In the genomic region with DNA sequence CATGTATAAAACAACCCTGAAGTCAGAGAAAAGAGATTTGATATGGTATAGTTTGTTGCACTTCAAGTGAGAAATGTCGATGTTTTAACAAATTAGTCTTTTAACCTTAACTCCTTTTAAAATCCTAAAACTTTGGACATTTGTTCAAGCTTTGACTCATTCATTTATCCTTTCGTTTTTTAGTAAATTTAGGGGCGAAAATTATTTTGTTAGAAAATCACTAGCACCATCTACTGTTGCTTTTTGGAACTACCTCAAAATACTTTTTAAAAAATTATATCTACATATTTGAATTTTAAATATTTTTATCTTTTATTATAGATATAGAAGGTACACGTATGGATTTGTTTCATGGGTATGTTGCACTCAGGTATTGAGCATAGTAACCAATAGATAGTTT, we compare ENCODE assay signal across 12 cellular contexts.
A peak's percentile ranks its signal among the peaks of the same experiment; 100 is the strongest.
DNase-seq lines count a peak whose midpoint lies in the region; ATAC-seq, FAIRE-seq and TF ChIP-seq lines count a peak whose summit lies in the region.
"Had no signal": no experiment of that assay in that cellular context is flagged by ENCODE, and none has a peak within 500 bp of the region (broad histone marks: within the 10 kb centered on the region; RNA-seq: fewer than 3 reads in every experiment).

No MANE protein-coding gene starts in this region.

- BruUV-seq in HepG2 (replicated peaks; lab: Mats Ljungman, UMichigan), result no TSS peak

- no peaks in the 10 kb centered on the region for H3K36me3 ChIP-seq in HepG2 (replicated peaks in 1 of 2; ENCODE audit: control insufficient read depth in 1 of 2, insufficient read depth in 2 of 2, low read length in 2 of 2)

- H2AFZ ChIP-seq in HepG2 (ENCODE audit: low read length), result no peak overlapping the region

- H3K27me3 ChIP-seq in AG04450 (ENCODE audit: control insufficient read depth, insufficient read depth, low read length) (no peaks in the 10 kb centered on the region), HepG2 (ENCODE audit: control insufficient read depth in 1 of 2, insufficient read depth in 2 of 2, low read length in 2 of 2) (no peaks in the 10 kb centered on the region)

- no peak for FAIRE-seq in HepG2 (lab: Jason Lieb, UNC)
- FAIRE-seq: bronchial epithelial cell had no signal

- H3K4me2 ChIP-seq in HepG2 (ENCODE audit: low read depth, low read length), result no peak overlapping the region

- POLR2A ChIA-PET in AG04450 (lab: Yijun Ruan, JAX), result no interaction called here
- POLR2A ChIA-PET in HepG2 (lab: Yijun Ruan, JAX), result no interaction called here

- H4K20me1 ChIP-seq in HepG2 (ENCODE audit: insufficient read depth, low read length), result no peaks in the 10 kb centered on the region

- no peak for TF ChIP-seq POLR2A in HepG2 (IDR thresholded peaks at IDR 0.05; ENCODE audit: insufficient read depth in 1 of 2, low read depth in 2 of 2, low read length in 2 of 2)

- no peak overlapping the region for H3K4me3 ChIP-seq in AG04450 (ENCODE audit: low read depth, low read length)
- H3K4me3 ChIP-seq in astrocyte of the spinal cord (ENCODE audit: low read depth, low read length), result no peak overlapping the region
- no peak overlapping the region for H3K4me3 ChIP-seq in HepG2 (replicated peaks in 1 of 3; ENCODE audit: insufficient read depth in 1 of 3, low read depth in 2 of 3, low read length in 3 of 3)

- intact Hi-C loops in HepG2 (cut with micrococcal nuclease; ENCODE audit: unreplicated experiment), result loop anchor here (2.0 kb wide), 1 partner anchor 460 kb away; no protein-coding TSS in a partner anchor

- CTCF ChIA-PET in AG04450 (lab: Charles Lee), result interaction anchor here (0.9 to 2.9 kb wide), 2 partner anchors 431 to 434 kb away, joined by 6 to 30 read pairs; no protein-coding TSS in a partner anchor
- CTCF ChIA-PET in HepG2 (lab: Yijun Ruan, JAX; ENCODE audit: low intra/inter-chr PET ratio, low total read pairs), result interaction anchor here (1.0 kb wide), 1 partner anchor 433 kb away, joined by 3 read pairs; no protein-coding TSS in a partner anchor

- TF ChIP-seq RAD21 in HepG2 (CRISPR knock-in tag; IDR thresholded peaks at IDR 0.05), result no peak

- ATAC-seq in HepG2 (no peak), GM18861 (IDR thresholded peaks at IDR 0.05; ENCODE audit: unreplicated experiment) (no peak), GM19397 (IDR thresholded peaks at IDR 0.05; ENCODE audit: unreplicated experiment) (no peak)

- H3K9me3 ChIP-seq in AG04450 (ENCODE audit: control insufficient read depth, insufficient read depth, low read length) (no peaks in the 10 kb centered on the region), HepG2 (ENCODE audit: low read length) (no peaks in the 10 kb centered on the region)

- no peak for DNase-seq in AG04450 (ENCODE audit: low read depth, low spot score)
- peak; percentile 0 for DNase-seq in GM20000 (ENCODE audit: low spot score)
- no peak for DNase-seq in astrocyte of the spinal cord (ENCODE audit: low read depth, low spot score)
- DNase-seq in HepG2 (ENCODE audit: low spot score), result no peak
- DNase-seq in activated CD4-positive, alpha-beta T cell treated with anti-CD3 and anti-CD28 coated beads, Interleukin-2, amount 50 U/mL, for 4 hours, result no peak
- DNase-seq in cortex of kidney (lab: John Stamatoyannopoulos, UW), result no peak
- DNase-seq: activated CD8-positive, alpha-beta memory T cell treated with anti-CD3 and anti-CD28 coated beads for 24 hours; DMS79 treated with DMSO at 0.1 percent for 48 hours; RPMI8226 had no signal

- WGBS in HepG2 (ENCODE audit: low lambda C conversion rate), result 0% methylated on average over 4 of the region's 4 CpGs

- no peaks in the 10 kb centered on the region for H3K4me1 ChIP-seq in HepG2 (ENCODE audit: insufficient read depth, low read length)

- H3K27ac ChIP-seq in AG04450 (ENCODE audit: low read depth, low read length) (no peak overlapping the region), HepG2 (ENCODE audit: extremely low read length, insufficient read depth, low read length) (no peak overlapping the region)

- H3K9ac ChIP-seq in HepG2 (ENCODE audit: insufficient read depth, low read depth, low read length), result no peak overlapping the region

- peak; percentile 33 for TF ChIP-seq CTCF in AG04450 (IDR thresholded peaks at IDR 0.05; ENCODE audit: low read depth, low read length)
- TF ChIP-seq CTCF in GM20000 (IDR thresholded peaks at IDR 0.05; ENCODE audit: extremely low read depth, missing control alignments), result no peak
- peak; percentile 32 for TF ChIP-seq CTCF in astrocyte of the spinal cord (IDR thresholded peaks at IDR 0.05; ENCODE audit: low read depth, low read length)
- TF ChIP-seq CTCF in HepG2 (CRISPR knock-in tag; IDR thresholded peaks at IDR 0.05), result no peak

- no peak for TF ChIP-seq EP300 in HepG2 (IDR thresholded peaks at IDR 0.05; ENCODE audit: low read depth in 2 of 2, low read length in 2 of 2)
- TF ChIP-seq EP300 in HepG2 (CRISPR knock-in tag; IDR thresholded peaks at IDR 0.05; ENCODE audit: borderline replicate concordance), result no peak

- no peaks in the 10 kb centered on the region for H3K79me2 ChIP-seq in HepG2 (ENCODE audit: insufficient read depth, low read length)

- in situ Hi-C loops in astrocyte of the spinal cord (cut with HindIII; ENCODE audit: low sequenced_read_pairs), result no loop called here
- in situ Hi-C loops in HepG2 (cut with HindIII; ENCODE audit: extremely low pct_ligation_motif_present, low pct_unique_long_range_greater_than_20kb), result loop anchor here (10.0 kb wide), 1 partner anchor 430 kb away; no protein-coding TSS in a partner anchor

TF ChIP-seq in HepG2, 621 proteins besides CTCF, POLR2A, EP300 and RAD21:
- TF ChIP-seq NRL (CRISPR knock-in tag; IDR thresholded peaks at IDR 0.05; ENCODE audit: borderline replicate concordance) (no peak), ZFP36L2 (CRISPR knock-in tag; IDR thresholded peaks at IDR 0.05) (no peak), STAG1 (CRISPR knock-in tag; IDR thresholded peaks at IDR 0.05) (peak; percentile 17; the same call in 1 of the 2 replicates), ZNF619 (CRISPR knock-in tag; IDR thresholded peaks at IDR 0.05) (no peak)

Comparison
In these comparisons a context has a peak if more than half of its experiments do, and no peak if none do; other contexts are left out.
1. CTCF ChIP-seq: peak in AG04450 (single experiment) and astrocyte of the spinal cord (single experiment); none in GM20000 (single experiment) and HepG2 (single experiment).